Comparison of ENCODE assay signal across 19 cellular contexts in genomic region chr13:97726664-97727235, GRCh38.
DNase-seq lines count a peak whose midpoint lies in the region; ATAC-seq and TF ChIP-seq lines count a peak whose summit lies in the region.
"Had no signal": no experiment of that assay in that cellular context is flagged by ENCODE, and none has a peak within 500 bp of the region (broad histone marks: within the 10 kb centered on the region; RNA-seq: fewer than 3 reads in every experiment).

No MANE protein-coding gene starts in this region.

- H2AFZ ChIP-seq in SK-N-SH (ENCODE audit: low read depth): no peak overlapping the region

- POLR2A ChIA-PET in SK-N-SH (lab: Yijun Ruan, JAX): no interaction called here

- DNase-seq in SKM-1 treated with dmso at 0.1 percent for 144 hours (lab: John Stamatoyannopoulos, UW; ENCODE audit: unreplicated experiment) (peak; percentile 19), SKM-1 (lab: John Stamatoyannopoulos, UW; ENCODE audit: unreplicated experiment) (no peak), choroid plexus epithelial cell (ENCODE audit: low read depth) (peak; percentile 80), iris pigment epithelial cell (ENCODE audit: low read depth) (peak; percentile 64), superior temporal gyrus (ENCODE audit: extremely low spot score) (peak; percentile 12), SK-N-SH (no peak)
- DNase-seq: activated CD8-positive, alpha-beta memory T cell treated with anti-CD3 and anti-CD28 coated beads, Interleukin-2, amount 50 U/mL, for 48 hours; activated effector memory CD4-positive, alpha-beta T cell treated with anti-CD3 and anti-CD28 coated beads, Interleukin-2, amount 50 U/mL, for 16 hours; Calu3; GOT3; kidney; NCI-H1930; WERI-Rb-1 had no signal

- H3K27me3 ChIP-seq in SK-N-SH (ENCODE audit: insufficient read depth): no peaks in the 10 kb centered on the region
- H3K27me3 ChIP-seq: adrenal gland, BLaER1, suprapubic skin had no signal

- no peaks in the 10 kb centered on the region for H3F3A ChIP-seq in SK-N-SH (replicated peaks; ENCODE audit: insufficient read depth)

- no peaks in the 10 kb centered on the region for H3K36me3 ChIP-seq in SK-N-SH (replicated peaks in 1 of 2; ENCODE audit: control insufficient read depth in 1 of 2, insufficient read depth in 2 of 2, low read length in 1 of 2)
- H3K36me3 ChIP-seq: adrenal gland, BLaER1, prostate gland, suprapubic skin, WERI-Rb-1 had no signal

- no peaks in the 10 kb centered on the region for H3K79me2 ChIP-seq in SK-N-SH (ENCODE audit: insufficient read depth)

- ATAC-seq in GM19452 (IDR thresholded peaks at IDR 0.05; ENCODE audit: unreplicated experiment): no peak
- ATAC-seq in GM18511 (IDR thresholded peaks at IDR 0.05; ENCODE audit: unreplicated experiment): no peak

- CTCF ChIA-PET in SK-N-SH (lab: Yijun Ruan, JAX): no interaction called here

- TF ChIP-seq RAD21 in SK-N-SH (IDR thresholded peaks at IDR 0.05; ENCODE audit: low read length): no peak

- 4% methylated on average over 3 of the region's 4 CpGs for WGBS in SK-N-SH (ENCODE audit: low lambda C conversion rate)

- no peak overlapping the region for H3K4me2 ChIP-seq in SK-N-SH
- H3K4me2 ChIP-seq: BLaER1 had no signal

- TF ChIP-seq CTCF in choroid plexus epithelial cell (conservative IDR thresholded peaks at IDR 0.05; ENCODE audit: low read depth, low read length) (no peak), SK-N-SH (IDR thresholded peaks at IDR 0.05) (no peak)

- no peaks in the 10 kb centered on the region for H3K9me2 ChIP-seq in SK-N-SH

- no peak overlapping the region for H3K4me3 ChIP-seq in choroid plexus epithelial cell (ENCODE audit: low read depth, low read length)
- H3K4me3 ChIP-seq in SK-N-SH (ENCODE audit: low read depth in 2 of 2, low read length in 1 of 2): no peak overlapping the region
- H3K4me3 ChIP-seq: adrenal gland, BLaER1, prostate gland, suprapubic skin had no signal

- no peaks in the 10 kb centered on the region for H3K4me1 ChIP-seq in SK-N-SH (ENCODE audit: control insufficient read depth in 1 of 2, insufficient read depth in 2 of 2, low read depth in 1 of 2, low read length in 1 of 2)
- H3K4me1 ChIP-seq: BLaER1, prostate gland, suprapubic skin had no signal

- TF ChIP-seq EP300 in SK-N-SH (IDR thresholded peaks at IDR 0.05; ENCODE audit: borderline replicate concordance in 1 of 2, low read depth in 1 of 2, low read length in 1 of 2): no peak

- no peaks in the 10 kb centered on the region for H4K20me1 ChIP-seq in SK-N-SH (ENCODE audit: insufficient read depth)
- H4K20me1 ChIP-seq: BLaER1 had no signal

- no peaks in the 10 kb centered on the region for H3K9me3 ChIP-seq in SK-N-SH
- H3K9me3 ChIP-seq: adrenal gland, BLaER1, prostate gland, suprapubic skin had no signal

- H3K27ac ChIP-seq in SK-N-SH (ENCODE audit: low read depth in 2 of 2, low read length in 1 of 2): no peak overlapping the region
- H3K27ac ChIP-seq: adrenal gland, BLaER1, prostate gland, suprapubic skin, WERI-Rb-1 had no signal

- no peak overlapping the region for H3K9ac ChIP-seq in SK-N-SH
- H3K9ac ChIP-seq: BLaER1 had no signal

TF ChIP-seq in SK-N-SH, 30 proteins besides CTCF, POLR2A, EP300 and RAD21:
- TF ChIP-seq MAX (IDR thresholded peaks at IDR 0.05; ENCODE audit: low read depth) (no peak), JUND (IDR thresholded peaks at IDR 0.05) (no peak)

Comparison
In these comparisons a context has a peak if more than half of its experiments do, and no peak if none do; other contexts are left out.
1. DNase-seq: peak in SKM-1 treated with dmso at 0.1 percent for 144 hours (single experiment), choroid plexus epithelial cell (single experiment), iris pigment epithelial cell (single experiment) and superior temporal gyrus (single experiment); none in SKM-1 (single experiment) and SK-N-SH (single experiment).